In genomic region chr2:54503192-54503591, GRCh38 we compare ENCODE assay signal across 8 cellular contexts. TPM values are rescaled to one million over a fixed set of nuclear protein-coding genes. Genes with fewer than 3 reads are reported as not detected.
DNase-seq lines count a peak whose midpoint lies in the region; ATAC-seq and TF ChIP-seq lines count a peak whose summit lies in the region.

No MANE protein-coding gene starts in this region.

- H3K9me3 Mint-ChIP-seq in H9 (no peaks in the 10 kb centered on the region), endodermal cell (no peaks in the 10 kb centered on the region), progenitor cell of endocrine pancreas (ENCODE audit: low read depth) (no peaks in the 10 kb centered on the region)

- no peak overlapping the region for H3K14ac ChIP-seq in H9 (ENCODE audit: insufficient read depth, low read length)

- H3K4me1 Mint-ChIP-seq in H9 (peaks cover 10 to 21% of the 10 kb centered on the region in 2 experiments), endodermal cell (peaks cover 30% of the 10 kb centered on the region), progenitor cell of endocrine pancreas (ENCODE audit: low read depth) (no peaks in the 10 kb centered on the region)

- no peaks in the 10 kb centered on the region for H4K20me1 ChIP-seq in H9 (ENCODE audit: control insufficient read depth, insufficient read depth, insufficient read length)

- no peak overlapping the region for H3K23ac ChIP-seq in H9 (ENCODE audit: insufficient read length, low read depth, low read length)

- H3K4me3 ChIP-seq in endodermal cell (ENCODE audit: low read length), result no peak overlapping the region

- TF ChIP-seq CTCF in H9 (conservative IDR thresholded peaks at IDR 0.05), result peak; percentile 90
- peak; percentile 92 for TF ChIP-seq CTCF in endodermal cell (conservative IDR thresholded peaks at IDR 0.05)
- peak; percentile 62 for TF ChIP-seq CTCF in progenitor cell of endocrine pancreas (IDR thresholded peaks at IDR 0.05; ENCODE audit: unreplicated experiment)

- H2AK5ac ChIP-seq in H9 (ENCODE audit: insufficient read length, low read length), result no peak overlapping the region

- H3K27ac Mint-ChIP-seq in H9 (0 out of 7 replicates have a peak overlapping the region, but pooled peaks of 2 of the 3 experiments have one; percentile 47 to 48), endodermal cell (no peak overlapping the region), progenitor cell of endocrine pancreas (no peak overlapping the region)

- no peak overlapping the region for H3K4ac ChIP-seq in H9 (ENCODE audit: low read depth, low read length)

- H3K56ac ChIP-seq in H9 (ENCODE audit: insufficient read length, low read depth, low read length), result no peak overlapping the region

- H3K9me3 ChIP-seq in H9 (ENCODE audit: control insufficient read depth, low read depth, low read length) (no peaks in the 10 kb centered on the region), endodermal cell (ENCODE audit: control insufficient read depth, low read length) (no peaks in the 10 kb centered on the region)

- H3K4me1 ChIP-seq in H9 (ENCODE audit: insufficient read depth, low read length) (no peaks in the 10 kb centered on the region), endodermal cell (ENCODE audit: control insufficient read depth, insufficient read depth, low read length) (no peaks in the 10 kb centered on the region)

- no peak overlapping the region for H4K5ac ChIP-seq in H9 (ENCODE audit: insufficient read length, low read depth, low read length)

- no peak overlapping the region for H2BK5ac ChIP-seq in H9 (ENCODE audit: insufficient read length, low read length)

- H3K79me2 ChIP-seq in H9 (ENCODE audit: insufficient read depth, low read length), result no peaks in the 10 kb centered on the region; the same call in 1 of the 2 replicates

- ATAC-seq in HG03095 (IDR thresholded peaks at IDR 0.05; ENCODE audit: unreplicated experiment), result no peak
- no peak for ATAC-seq in GM19324 (IDR thresholded peaks at IDR 0.05; ENCODE audit: low FRiP score, unreplicated experiment)

- H2BK12ac ChIP-seq in H9 (ENCODE audit: insufficient read length, low read depth, low read length), result no peak overlapping the region

- H3K4me3 Mint-ChIP-seq in H9 (no peak overlapping the region), endodermal cell (no peak overlapping the region), progenitor cell of endocrine pancreas (ENCODE audit: low read depth) (no peak overlapping the region)

- no peak overlapping the region for H2BK20ac ChIP-seq in H9 (ENCODE audit: low read depth, low read length, poor library complexity, severe bottlenecking)

- no peak overlapping the region for H3K18ac ChIP-seq in H9 (ENCODE audit: insufficient read length, low read depth, low read length)

- no peak overlapping the region for H4K91ac ChIP-seq in H9 (ENCODE audit: insufficient read length, low read depth, low read length)

- H3K79me1 ChIP-seq in H9 (ENCODE audit: insufficient read depth, low read depth, low read length, poor library complexity, severe bottlenecking), result no peaks in the 10 kb centered on the region

- no peak overlapping the region for H3K9ac ChIP-seq in H9 (ENCODE audit: extremely low read depth, insufficient read length, low read length)
- no peak overlapping the region for H3K9ac ChIP-seq in endodermal cell (ENCODE audit: extremely low read depth, low read length, poor library complexity, severe bottlenecking)

- H4K8ac ChIP-seq in H9 (replicated peaks; ENCODE audit: insufficient read length, low read depth, low read length), result no peak overlapping the region

- H3K36me3 ChIP-seq in endodermal cell (ENCODE audit: control insufficient read depth, insufficient read depth, low read length), result no peaks in the 10 kb centered on the region

- no CpG with 5 or more reads among the region's 3 CpGs for WGBS in H9 (ENCODE audit: extremely low coverage, insufficient read length, low lambda C conversion rate)
- 77 to 100% methylated on average over 2 to 3 of the region's 3 CpGs for WGBS in endodermal cell (ENCODE audit: insufficient coverage in 1 of 2, insufficient read length in 1 of 2), 2 experiments

- no peak overlapping the region for H2AFZ ChIP-seq in H9 (ENCODE audit: low read length)

- H3K4me2 ChIP-seq in H9 (ENCODE audit: insufficient read depth, insufficient read length, low read length), result no peak overlapping the region

- H2BK120ac ChIP-seq in H9 (ENCODE audit: low read depth, low read length, poor library complexity, severe bottlenecking), result no peak overlapping the region

- no peak overlapping the region for H3T11ph ChIP-seq in H9 (ENCODE audit: low read length)

- H3K36me3 Mint-ChIP-seq in H9 (ENCODE audit: insufficient read depth in 1 of 3, low read depth in 3 of 3) (no peaks in the 10 kb centered on the region; a peak in 1 of 7 replicates), endodermal cell (ENCODE audit: low read depth) (no peaks in the 10 kb centered on the region), progenitor cell of endocrine pancreas (ENCODE audit: insufficient read depth) (no peaks in the 10 kb centered on the region)

- DNase-seq in DMS53 (lab: John Stamatoyannopoulos, UW) (peak; percentile 54), DMS53 treated with DMSO at 0.1 percent for 48 hours (lab: John Stamatoyannopoulos, UW; ENCODE audit: unreplicated experiment) (no peak), H9 (peak; percentile 75), SK-N-DZ (ENCODE audit: low spot score) (peak; percentile 54), endodermal cell (peak; percentile 93), progenitor cell of endocrine pancreas (ENCODE audit: low spot score, unreplicated experiment) (no peak)

- no peak overlapping the region for H2BK15ac ChIP-seq in H9 (ENCODE audit: low read depth, low read length)

- H3K27me3 ChIP-seq in H9 (ENCODE audit: insufficient read depth, low read length), result no peaks in the 10 kb centered on the region
- H3K27me3 ChIP-seq in endodermal cell (ENCODE audit: control insufficient read depth, insufficient read depth, low read length, poor library complexity, severe bottlenecking), result no peaks in the 10 kb centered on the region

- H3K27me3 Mint-ChIP-seq in H9 (ENCODE audit: low read depth) (no peaks in the 10 kb centered on the region), endodermal cell (ENCODE audit: insufficient read depth) (no peaks in the 10 kb centered on the region), progenitor cell of endocrine pancreas (no peaks in the 10 kb centered on the region)

- H3K27ac ChIP-seq in H9 (ENCODE audit: insufficient read length, low read depth, low read length), result no peak overlapping the region
- no peak overlapping the region for H3K27ac ChIP-seq in endodermal cell (ENCODE audit: low read depth, low read length)

- H3K23me2 ChIP-seq in H9 (ENCODE audit: insufficient read length, low read depth, low read length, poor library complexity, severe bottlenecking), result no peaks in the 10 kb centered on the region

RNA-seq across cellular contexts. Expression of gene SPTBN1, which starts 47.1 kb away (rescaled TPM):
- total RNA-seq in H9 (2021) (160 and 164 TPM in 2 replicates), endodermal cell (100 to 1,000 TPM; 179 to 194 TPM), progenitor cell of endocrine pancreas (283 and 287 TPM in 2 replicates)
- polyA plus RNA-seq in SK-N-DZ (2014; cell fraction: cytosol; rRNA removed), result 45.3 and 49.7 TPM in 2 replicates
- polyA plus RNA-seq in SK-N-DZ (2014; cell fraction: nucleus; rRNA removed), result 44.3 and 68.7 TPM in 2 replicates
- 72.6 TPM for polyA plus RNA-seq in endodermal cell (2013, experiment 1 of 2)
- 73.2 TPM for polyA plus RNA-seq in endodermal cell (2013, experiment 2 of 2)

Comparison
In these comparisons a context has a peak if more than half of its experiments do, and no peak if none do; other contexts are left out.
1. DNase-seq: peak in DMS53 (single experiment), H9 (single experiment), SK-N-DZ (single experiment) and endodermal cell (single experiment); none in DMS53 treated with DMSO at 0.1 percent for 48 hours (single experiment) and progenitor cell of endocrine pancreas (single experiment).
2. H3K27ac Mint-ChIP-seq: peak in H9 (2 of 3); none in endodermal cell (single experiment) and progenitor cell of endocrine pancreas (single experiment).
3. Peak in every context shown above with its lines, with median percentiles within 50 percentile points of each other: CTCF ChIP-seq.